34 cellular contexts compared by ENCODE assay signal in the genomic region with DNA sequence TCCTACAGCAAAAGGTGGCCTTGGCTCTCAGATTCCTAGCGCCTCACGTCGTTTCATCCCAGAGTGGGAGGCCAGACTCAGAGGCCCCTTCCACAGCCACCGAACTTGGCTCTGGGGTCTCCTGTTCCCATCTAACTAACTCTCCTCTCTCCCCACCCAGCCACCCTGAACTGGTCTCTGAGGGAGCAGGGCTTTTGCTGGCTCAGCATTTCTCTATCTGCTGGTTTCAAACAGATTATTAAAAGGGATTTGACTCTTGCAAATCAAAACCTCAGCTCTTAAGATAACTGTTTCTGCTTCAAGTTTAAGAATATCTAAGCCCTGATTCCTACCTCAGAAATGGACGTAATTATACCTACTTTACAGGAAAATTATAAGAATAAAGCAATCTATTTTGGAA.
"Had no signal": no experiment of that assay in that cellular context is flagged by ENCODE, and none has a peak within 500 bp of the region (broad histone marks: within the 10 kb centered on the region; RNA-seq: fewer than 3 reads in every experiment).

No MANE protein-coding gene starts in this region.

- FAIRE-seq: endometrium, endothelial cell of umbilical vein had no signal

- H3K36me3 ChIP-seq: ascending aorta, breast epithelium, cardiac muscle cell, colonic mucosa, esophagus squamous epithelium, gastroesophageal sphincter, WERI-Rb-1 had no signal

- H3K27ac Mint-ChIP-seq: activated B cell treated with CpG ODN at 0.5 μM for 24 hours; activated CD8-positive, alpha-beta memory T cell treated with anti-CD3 and anti-CD28 coated beads, Interleukin-2, amount 10 ng/mL, durations not matched to agents 7 days and 5 days; activated CD8-positive, alpha-beta T cell treated with anti-CD3 and anti-CD28 coated beads, Interleukin-2, amount 10 ng/mL, durations not matched to agents 7 days and 5 days; activated naive CD4-positive, alpha-beta T cell treated with anti-CD3 and anti-CD28 coated beads, Interleukin-2, amount 10 ng/mL, durations not matched to agents 7 days and 5 days; activated naive CD8-positive, alpha-beta T cell treated with anti-CD3 and anti-CD28 coated beads, Interleukin-2, amount 10 ng/mL, durations not matched to agents 7 days and 5 days; activated T-helper 1 cell treated with anti-CD3 and anti-CD28 coated beads, Interleukin-12 subunit alpha, Interleukin-12 subunit beta, Interleukin-2, Interleukin-4 antibody, amounts not matched to agents 30 ng/mL and 10 ng/mL and 1 ng/mL, durations not matched to agents 14 hours and 24 hours and 36 hours; brain; T-helper 17 cell; T-helper 2 cell treated with Interferon-gamma antibody and Interleukin-4, amounts not matched to agents 5 μg/mL and 100 μg/mL, for 36 hours had no signal

- H3K4me3 ChIP-seq: ascending aorta, breast epithelium, cardiac muscle cell, colonic mucosa, esophagus squamous epithelium, gastroesophageal sphincter had no signal

- H3K27me3 Mint-ChIP-seq: brain had no signal

- H3K4me1 Mint-ChIP-seq: activated B cell treated with CpG ODN at 0.5 μM for 24 hours; activated naive CD8-positive, alpha-beta T cell treated with anti-CD3 and anti-CD28 coated beads, Interleukin-2, amount 10 ng/mL, durations not matched to agents 7 days and 5 days; brain had no signal

- H3K27me3 ChIP-seq: ascending aorta, breast epithelium, colonic mucosa, esophagus squamous epithelium, gastroesophageal sphincter had no signal

- H3K36me3 Mint-ChIP-seq: activated CD8-positive, alpha-beta memory T cell treated with anti-CD3 and anti-CD28 coated beads, Interleukin-2, amount 10 ng/mL, durations not matched to agents 7 days and 5 days; activated naive CD4-positive, alpha-beta T cell treated with anti-CD3 and anti-CD28 coated beads, Interleukin-2, amount 10 ng/mL, durations not matched to agents 7 days and 5 days; activated naive CD4-positive, alpha-beta T cell treated with anti-CD3 and anti-CD28 coated beads, Interleukin-2, amount 50 U/mL, for 72 hours; activated naive CD8-positive, alpha-beta T cell treated with anti-CD3 and anti-CD28 coated beads, Interleukin-2, amount 10 ng/mL, durations not matched to agents 7 days and 5 days; brain had no signal

- H3K27ac ChIP-seq: ascending aorta, breast epithelium, cardiac muscle cell, colonic mucosa, epithelial cell of prostate, esophagus squamous epithelium, gastroesophageal sphincter, WERI-Rb-1 had no signal

- DNase-seq: activated B cell treated with CpG ODN at 0.5 μM for 24 hours; activated CD4-positive, alpha-beta T cell treated with anti-CD3 and anti-CD28 coated beads for 48 hours; activated CD4-positive, alpha-beta T cell treated with anti-CD3 and anti-CD28 coated beads, Interleukin-2, amount 50 U/mL, for 1 hour; activated CD4-positive, alpha-beta T cell treated with anti-CD3 and anti-CD28 coated beads, Interleukin-2, amount 50 U/mL, for 48 hours; activated CD8-positive, alpha-beta memory T cell treated with anti-CD3 and anti-CD28 coated beads, Interleukin-2, amount 10 ng/mL, durations not matched to agents 7 days and 5 days; activated CD8-positive, alpha-beta memory T cell treated with anti-CD3 and anti-CD28 coated beads, Interleukin-2, amount 50 U/mL, for 4 hours; activated CD8-positive, alpha-beta T cell treated with anti-CD3 and anti-CD28 coated beads, Interleukin-2, amount 10 ng/mL, durations not matched to agents 7 days and 5 days; activated gamma-delta T cell; activated naive CD4-positive, alpha-beta T cell; activated naive CD4-positive, alpha-beta T cell treated with anti-CD3 and anti-CD28 coated beads, Interleukin-2, amount 10 ng/mL, durations not matched to agents 7 days and 5 days; activated naive CD8-positive, alpha-beta T cell treated with anti-CD3 and anti-CD28 coated beads, Interleukin-2, amount 10 ng/mL, durations not matched to agents 7 days and 5 days; activated T-cell treated with anti-CD3 and anti-CD28 coated beads, Interleukin-2, amount 50 U/mL, for 1 hour; activated T-cell treated with anti-CD3 and anti-CD28 coated beads, Interleukin-2, amount 50 U/mL, for 48 hours; central memory CD4-positive, alpha-beta T cell; cerebellar nuclear complex; colonic mucosa; effector CD8-positive, alpha-beta T cell; esophagus squamous epithelium; foreskin melanocyte; T-helper 1 cell; T-helper 17 cell; T1000; WERI-Rb-1 had no signal

- H3K4me1 ChIP-seq: ascending aorta, breast epithelium, colonic mucosa, gastroesophageal sphincter had no signal

- H3K4me3 Mint-ChIP-seq: activated B cell treated with CpG ODN at 0.5 μM for 24 hours; activated CD8-positive, alpha-beta memory T cell treated with anti-CD3 and anti-CD28 coated beads, Interleukin-2, amount 10 ng/mL, durations not matched to agents 7 days and 5 days; activated CD8-positive, alpha-beta T cell treated with anti-CD3 and anti-CD28 coated beads, Interleukin-2, amount 10 ng/mL, durations not matched to agents 7 days and 5 days; activated naive CD4-positive, alpha-beta T cell treated with anti-CD3 and anti-CD28 coated beads, Interleukin-2, amount 10 ng/mL, durations not matched to agents 7 days and 5 days; activated naive CD8-positive, alpha-beta T cell treated with anti-CD3 and anti-CD28 coated beads, Interleukin-2, amount 10 ng/mL, durations not matched to agents 7 days and 5 days; activated T-helper 1 cell treated with anti-CD3 and anti-CD28 coated beads, Interleukin-12 subunit alpha, Interleukin-12 subunit beta, Interleukin-2, Interleukin-4 antibody, amounts not matched to agents 30 ng/mL and 10 ng/mL and 1 ng/mL, durations not matched to agents 14 hours and 24 hours and 36 hours; brain; T-helper 17 cell; T-helper 2 cell treated with Interferon-gamma antibody and Interleukin-4, amounts not matched to agents 5 μg/mL and 100 μg/mL, for 36 hours had no signal

- H3K9me3 ChIP-seq: ascending aorta, breast epithelium, colonic mucosa, esophagus squamous epithelium, gastroesophageal sphincter had no signal

- H3K9me3 Mint-ChIP-seq: activated B cell treated with CpG ODN at 0.5 μM for 24 hours; activated naive CD4-positive, alpha-beta T cell treated with anti-CD3 and anti-CD28 coated beads, Interleukin-2, amount 10 ng/mL, durations not matched to agents 7 days and 5 days; activated naive CD4-positive, alpha-beta T cell treated with anti-CD3 and anti-CD28 coated beads, Interleukin-2, amount 50 U/mL, for 72 hours; activated naive CD8-positive, alpha-beta T cell treated with anti-CD3 and anti-CD28 coated beads, Interleukin-2, amount 10 ng/mL, durations not matched to agents 7 days and 5 days; activated T-helper 1 cell treated with anti-CD3 and anti-CD28 coated beads, Interleukin-12 subunit alpha, Interleukin-12 subunit beta, Interleukin-2, Interleukin-4 antibody, amounts not matched to agents 30 ng/mL and 10 ng/mL and 1 ng/mL, durations not matched to agents 14 hours and 24 hours and 36 hours; brain; T-helper 2 cell treated with Interferon-gamma antibody and Interleukin-4, amounts not matched to agents 5 μg/mL and 100 μg/mL, for 36 hours had no signal
